Comparison of ENCODE assay signal across 34 cellular contexts in genomic region chr14:50622978-50623377, GRCh38.
"Had no signal": no experiment of that assay in that cellular context is flagged by ENCODE, and none has a peak within 500 bp of the region (broad histone marks: within the 10 kb centered on the region; RNA-seq: fewer than 3 reads in every experiment).

No MANE protein-coding gene starts in this region.

- H3K27ac Mint-ChIP-seq: activated B cell treated with CpG ODN at 0.5 μM for 24 hours; activated CD4-positive, alpha-beta memory T cell treated with anti-CD3 and anti-CD28 coated beads for 36 hours; activated CD8-positive, alpha-beta memory T cell treated with anti-CD3 and anti-CD28 coated beads, Interleukin-2, amount 10 ng/mL, durations not matched to agents 7 days and 5 days; activated CD8-positive, alpha-beta T cell treated with anti-CD3 and anti-CD28 coated beads, Interleukin-2, amount 10 ng/mL, durations not matched to agents 7 days and 5 days; activated naive CD4-positive, alpha-beta T cell treated with anti-CD3 and anti-CD28 coated beads, Interleukin-2, amount 10 ng/mL, durations not matched to agents 7 days and 5 days; activated naive CD4-positive, alpha-beta T cell treated with anti-CD3 and anti-CD28 coated beads, Interleukin-2, amount 50 U/mL, for 72 hours; activated naive CD8-positive, alpha-beta T cell treated with anti-CD3 and anti-CD28 coated beads, Interleukin-2, amount 10 ng/mL, durations not matched to agents 7 days and 5 days; activated T-helper 1 cell treated with anti-CD3 and anti-CD28 coated beads, Interleukin-12 subunit alpha, Interleukin-12 subunit beta, Interleukin-2, Interleukin-4 antibody, amounts not matched to agents 30 ng/mL and 10 ng/mL and 1 ng/mL, durations not matched to agents 14 hours and 24 hours and 36 hours; activated T-helper 2 cell treated with anti-CD3 and anti-CD28 coated beads, Interferon-gamma antibody, Interleukin-2, Interleukin-4, amounts not matched to agents 10 μg/mL and 5 μg/mL and 100 μg/mL, durations not matched to agents 14 hours and 24 hours and 36 hours; T-cell; T-helper 1 cell treated with Interleukin-12 subunit alpha and Interleukin-12 subunit beta and Interleukin-4 antibody, amounts not matched to agents 30 μg/mL and 1 μg/mL, for 36 hours had no signal

- H3K9me3 Mint-ChIP-seq: activated B cell treated with CpG ODN at 0.5 μM for 24 hours; activated CD4-positive, alpha-beta memory T cell treated with anti-CD3 and anti-CD28 coated beads for 36 hours; activated naive CD4-positive, alpha-beta T cell treated with anti-CD3 and anti-CD28 coated beads, Interleukin-2, amount 10 ng/mL, durations not matched to agents 7 days and 5 days; activated naive CD4-positive, alpha-beta T cell treated with anti-CD3 and anti-CD28 coated beads, Interleukin-2, amount 50 U/mL, for 72 hours; activated naive CD8-positive, alpha-beta T cell treated with anti-CD3 and anti-CD28 coated beads, Interleukin-2, amount 10 ng/mL, durations not matched to agents 7 days and 5 days; activated T-helper 1 cell treated with anti-CD3 and anti-CD28 coated beads, Interleukin-12 subunit alpha, Interleukin-12 subunit beta, Interleukin-2, Interleukin-4 antibody, amounts not matched to agents 30 ng/mL and 10 ng/mL and 1 ng/mL, durations not matched to agents 14 hours and 24 hours and 36 hours; activated T-helper 2 cell treated with anti-CD3 and anti-CD28 coated beads, Interferon-gamma antibody, Interleukin-2, Interleukin-4, amounts not matched to agents 10 μg/mL and 5 μg/mL and 100 μg/mL, durations not matched to agents 14 hours and 24 hours and 36 hours; T-cell; T-helper 1 cell treated with Interleukin-12 subunit alpha and Interleukin-12 subunit beta and Interleukin-4 antibody, amounts not matched to agents 30 μg/mL and 1 μg/mL, for 36 hours had no signal

- ATAC-seq: activated CD4-positive, CD25-positive, alpha-beta regulatory T cell treated with anti-CD3 and anti-CD28 coated beads, Interleukin-2, amount 50 U/mL, for 24 hours; activated CD8-positive, alpha-beta memory T cell treated with anti-CD3 and anti-CD28 coated beads, Interleukin-2, amount 10 ng/mL, durations not matched to agents 7 days and 5 days; activated CD8-positive, alpha-beta T cell treated with anti-CD3 and anti-CD28 coated beads, Interleukin-2, amount 10 ng/mL, durations not matched to agents 7 days and 5 days; activated naive CD4-positive, alpha-beta T cell treated with anti-CD3 and anti-CD28 coated beads, Interleukin-2, amount 50 U/mL, for 72 hours; T-cell had no signal

- H3K4me3 ChIP-seq: esophagus squamous epithelium had no signal

- H3K27me3 ChIP-seq: esophagus squamous epithelium had no signal

- H3K4me1 Mint-ChIP-seq: activated naive CD4-positive, alpha-beta T cell treated with anti-CD3 and anti-CD28 coated beads, Interleukin-2, amount 10 ng/mL, durations not matched to agents 7 days and 5 days; activated naive CD8-positive, alpha-beta T cell treated with anti-CD3 and anti-CD28 coated beads, Interleukin-2, amount 10 ng/mL, durations not matched to agents 7 days and 5 days; T-cell had no signal

- DNase-seq: activated B cell treated with CpG ODN at 0.5 μM for 24 hours; activated CD4-positive, alpha-beta memory T cell treated with anti-CD3 and anti-CD28 coated beads for 36 hours; activated CD4-positive, alpha-beta T cell treated with anti-CD3 and anti-CD28 coated beads for 48 hours; activated CD4-positive, alpha-beta T cell treated with anti-CD3 and anti-CD28 coated beads, Interleukin-2, amount 50 U/mL, for 1 hour; activated CD8-positive, alpha-beta memory T cell treated with anti-CD3 and anti-CD28 coated beads, Interleukin-2, amount 10 ng/mL, durations not matched to agents 7 days and 5 days; activated CD8-positive, alpha-beta memory T cell treated with anti-CD3 and anti-CD28 coated beads, Interleukin-2, amount 50 U/mL, for 4 hours; activated CD8-positive, alpha-beta T cell treated with anti-CD3 and anti-CD28 coated beads, Interleukin-2, amount 10 ng/mL, durations not matched to agents 7 days and 5 days; activated effector memory CD4-positive, alpha-beta T cell treated with anti-CD3 and anti-CD28 coated beads, Interleukin-2, amount 50 U/mL, for 16 hours; activated naive CD4-positive, alpha-beta T cell; activated naive CD4-positive, alpha-beta T cell treated with anti-CD3 and anti-CD28 coated beads, Interleukin-2, amount 10 ng/mL, durations not matched to agents 7 days and 5 days; activated naive CD8-positive, alpha-beta T cell treated with anti-CD3 and anti-CD28 coated beads, Interleukin-2, amount 10 ng/mL, durations not matched to agents 7 days and 5 days; activated T-cell treated with anti-CD3 and anti-CD28 coated beads, Interleukin-2, amount 50 U/mL, for 1 hour; activated T-cell treated with anti-CD3 and anti-CD28 coated beads, Interleukin-2, amount 50 U/mL, for 48 hours; amniotic stem cell; anterior cingulate cortex; caudate nucleus; cortex of kidney; effector CD8-positive, alpha-beta T cell; esophagus squamous epithelium; head of caudate nucleus; SW 1271; T-cell; T-helper 9 cell; WERI-Rb-1 had no signal

- H3K27me3 Mint-ChIP-seq: activated B cell treated with CpG ODN at 0.5 μM for 24 hours; activated CD4-positive, alpha-beta memory T cell treated with anti-CD3 and anti-CD28 coated beads for 36 hours; activated naive CD4-positive, alpha-beta T cell treated with anti-CD3 and anti-CD28 coated beads, Interleukin-2, amount 10 ng/mL, durations not matched to agents 7 days and 5 days; activated naive CD8-positive, alpha-beta T cell treated with anti-CD3 and anti-CD28 coated beads, Interleukin-2, amount 10 ng/mL, durations not matched to agents 7 days and 5 days; T-cell had no signal

- H3K36me3 Mint-ChIP-seq: activated CD4-positive, alpha-beta memory T cell treated with anti-CD3 and anti-CD28 coated beads for 36 hours; activated CD8-positive, alpha-beta memory T cell treated with anti-CD3 and anti-CD28 coated beads, Interleukin-2, amount 10 ng/mL, durations not matched to agents 7 days and 5 days; activated naive CD4-positive, alpha-beta T cell treated with anti-CD3 and anti-CD28 coated beads, Interleukin-2, amount 10 ng/mL, durations not matched to agents 7 days and 5 days; activated naive CD4-positive, alpha-beta T cell treated with anti-CD3 and anti-CD28 coated beads, Interleukin-2, amount 50 U/mL, for 72 hours; activated naive CD8-positive, alpha-beta T cell treated with anti-CD3 and anti-CD28 coated beads, Interleukin-2, amount 10 ng/mL, durations not matched to agents 7 days and 5 days had no signal

- H3K4me3 Mint-ChIP-seq: activated B cell treated with CpG ODN at 0.5 μM for 24 hours; activated CD4-positive, alpha-beta memory T cell treated with anti-CD3 and anti-CD28 coated beads for 36 hours; activated CD8-positive, alpha-beta memory T cell treated with anti-CD3 and anti-CD28 coated beads, Interleukin-2, amount 10 ng/mL, durations not matched to agents 7 days and 5 days; activated CD8-positive, alpha-beta T cell treated with anti-CD3 and anti-CD28 coated beads, Interleukin-2, amount 10 ng/mL, durations not matched to agents 7 days and 5 days; activated naive CD4-positive, alpha-beta T cell treated with anti-CD3 and anti-CD28 coated beads, Interleukin-2, amount 10 ng/mL, durations not matched to agents 7 days and 5 days; activated naive CD8-positive, alpha-beta T cell treated with anti-CD3 and anti-CD28 coated beads, Interleukin-2, amount 10 ng/mL, durations not matched to agents 7 days and 5 days; activated T-helper 1 cell treated with anti-CD3 and anti-CD28 coated beads, Interleukin-12 subunit alpha, Interleukin-12 subunit beta, Interleukin-2, Interleukin-4 antibody, amounts not matched to agents 30 ng/mL and 10 ng/mL and 1 ng/mL, durations not matched to agents 14 hours and 24 hours and 36 hours; T-cell; T-helper 1 cell treated with Interleukin-12 subunit alpha and Interleukin-12 subunit beta and Interleukin-4 antibody, amounts not matched to agents 30 μg/mL and 1 μg/mL, for 36 hours had no signal

- H3K4me1 ChIP-seq: esophagus squamous epithelium had no signal

- H3K27ac ChIP-seq: epithelial cell of prostate, esophagus squamous epithelium, WERI-Rb-1 had no signal

- FAIRE-seq: astrocyte, colon, endometrium, endothelial cell of umbilical vein had no signal

- H3K9me3 ChIP-seq: esophagus squamous epithelium had no signal
